In the genomic region with DNA sequence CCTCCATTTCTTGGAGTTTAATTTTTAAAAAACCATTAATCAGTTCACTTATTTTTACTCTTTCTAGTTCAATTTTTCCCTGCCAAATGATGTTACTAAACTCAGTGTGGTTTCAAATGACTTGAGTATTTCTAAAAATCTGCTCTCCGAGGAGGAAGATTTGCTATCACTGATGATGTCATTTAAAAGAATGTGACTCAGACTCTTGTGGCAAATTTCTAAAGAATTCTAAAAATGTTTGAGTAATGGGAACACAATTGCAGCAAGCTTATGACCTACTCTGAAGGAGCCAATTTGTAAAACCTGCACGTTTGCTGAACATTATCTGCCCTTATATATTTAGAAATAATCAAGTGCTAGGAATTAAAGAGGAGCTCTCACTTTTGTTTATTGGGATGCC, we compare ENCODE assay signal across 1 cellular context.
A peak's percentile ranks its signal among the peaks of the same experiment; 100 is the strongest.
TF ChIP-seq lines count a peak whose summit lies in the region.

No MANE protein-coding gene starts in this region.

TF ChIP-seq in HEK293, 187 proteins besides CTCF, POLR2A, EP300 and RAD21 (continued from another document and continues in another):
- TF ChIP-seq, protein P1, sequence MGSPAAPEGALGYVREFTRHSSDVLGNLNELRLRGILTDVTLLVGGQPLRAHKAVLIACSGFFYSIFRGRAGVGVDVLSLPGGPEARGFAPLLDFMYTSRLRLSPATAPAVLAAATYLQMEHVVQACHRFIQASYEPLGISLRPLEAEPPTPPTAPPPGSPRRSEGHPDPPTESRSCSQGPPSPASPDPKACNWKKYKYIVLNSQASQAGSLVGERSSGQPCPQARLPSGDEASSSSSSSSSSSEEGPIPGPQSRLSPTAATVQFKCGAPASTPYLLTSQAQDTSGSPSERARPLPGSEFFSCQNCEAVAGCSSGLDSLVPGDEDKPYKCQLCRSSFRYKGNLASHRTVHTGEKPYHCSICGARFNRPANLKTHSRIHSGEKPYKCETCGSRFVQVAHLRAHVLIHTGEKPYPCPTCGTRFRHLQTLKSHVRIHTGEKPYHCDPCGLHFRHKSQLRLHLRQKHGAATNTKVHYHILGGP (tag by site-specific recombination; IDR thresholded peaks at IDR 0.05), result no peak
- TF ChIP-seq, protein P2, sequence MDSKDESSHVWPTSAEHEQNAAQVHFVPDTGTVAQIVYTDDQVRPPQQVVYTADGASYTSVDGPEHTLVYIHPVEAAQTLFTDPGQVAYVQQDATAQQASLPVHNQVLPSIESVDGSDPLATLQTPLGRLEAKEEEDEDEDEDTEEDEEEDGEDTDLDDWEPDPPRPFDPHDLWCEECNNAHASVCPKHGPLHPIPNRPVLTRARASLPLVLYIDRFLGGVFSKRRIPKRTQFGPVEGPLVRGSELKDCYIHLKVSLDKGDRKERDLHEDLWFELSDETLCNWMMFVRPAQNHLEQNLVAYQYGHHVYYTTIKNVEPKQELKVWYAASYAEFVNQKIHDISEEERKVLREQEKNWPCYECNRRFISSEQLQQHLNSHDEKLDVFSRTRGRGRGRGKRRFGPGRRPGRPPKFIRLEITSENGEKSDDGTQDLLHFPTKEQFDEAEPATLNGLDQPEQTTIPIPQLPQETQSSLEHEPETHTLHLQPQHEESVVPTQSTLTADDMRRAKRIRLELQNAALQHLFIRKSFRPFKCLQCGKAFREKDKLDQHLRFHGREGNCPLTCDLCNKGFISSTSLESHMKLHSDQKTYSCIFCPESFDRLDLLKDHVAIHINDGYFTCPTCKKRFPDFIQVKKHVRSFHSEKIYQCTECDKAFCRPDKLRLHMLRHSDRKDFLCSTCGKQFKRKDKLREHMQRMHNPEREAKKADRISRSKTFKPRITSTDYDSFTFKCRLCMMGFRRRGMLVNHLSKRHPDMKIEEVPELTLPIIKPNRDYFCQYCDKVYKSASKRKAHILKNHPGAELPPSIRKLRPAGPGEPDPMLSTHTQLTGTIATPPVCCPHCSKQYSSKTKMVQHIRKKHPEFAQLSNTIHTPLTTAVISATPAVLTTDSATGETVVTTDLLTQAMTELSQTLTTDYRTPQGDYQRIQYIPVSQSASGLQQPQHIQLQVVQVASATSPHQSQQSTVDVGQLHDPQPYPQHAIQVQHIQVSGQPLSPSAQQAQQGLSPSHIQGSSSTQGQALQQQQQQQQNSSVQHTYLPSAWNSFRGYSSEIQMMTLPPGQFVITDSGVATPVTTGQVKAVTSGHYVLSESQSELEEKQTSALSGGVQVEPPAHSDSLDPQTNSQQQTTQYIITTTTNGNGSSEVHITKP (tag by site-specific recombination; IDR thresholded peaks at IDR 0.05), result no peak
- TF ChIP-seq, protein P3, sequence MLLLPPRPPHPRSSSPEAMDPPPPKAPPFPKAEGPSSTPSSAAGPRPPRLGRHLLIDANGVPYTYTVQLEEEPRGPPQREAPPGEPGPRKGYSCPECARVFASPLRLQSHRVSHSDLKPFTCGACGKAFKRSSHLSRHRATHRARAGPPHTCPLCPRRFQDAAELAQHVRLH (tag by site-specific recombination; IDR thresholded peaks at IDR 0.05), result no peak
- TF ChIP-seq ZFP41 (tag by site-specific recombination; IDR thresholded peaks at IDR 0.05; ENCODE audit: borderline replicate concordance), result no peak
- TF ChIP-seq ZNF292 (tag by site-specific recombination; IDR thresholded peaks at IDR 0.05; ENCODE audit: borderline replicate concordance, low read depth), result no peak
- no peak for TF ChIP-seq ZNF391 (tag by site-specific recombination; IDR thresholded peaks at IDR 0.05; ENCODE audit: borderline replicate concordance, low read depth)
- TF ChIP-seq ZXDB (tag by site-specific recombination; IDR thresholded peaks at IDR 0.05), result no peak
- TF ChIP-seq EGR2 (tag by site-specific recombination; IDR thresholded peaks at IDR 0.05; ENCODE audit: low read depth), result no peak
- TF ChIP-seq ZNF624 (tag by site-specific recombination; IDR thresholded peaks at IDR 0.05), result no peak
- no peak for TF ChIP-seq ZSCAN30 (tag by site-specific recombination; IDR thresholded peaks at IDR 0.05)
- TF ChIP-seq ZBTB21 (tag by site-specific recombination; IDR thresholded peaks at IDR 0.05), result peak; percentile 85
- peak; percentile 32; the same call in 1 of the 2 replicates for TF ChIP-seq ZNF660 (tag by site-specific recombination; IDR thresholded peaks at IDR 0.05)
- TF ChIP-seq ZNF530 (tag by site-specific recombination; IDR thresholded peaks at IDR 0.05; ENCODE audit: low read depth), result no peak
- TF ChIP-seq HOXA7 (CRISPR knock-in tag; IDR thresholded peaks at IDR 0.05; ENCODE audit: borderline replicate concordance), result no peak
- TF ChIP-seq, protein P4, sequence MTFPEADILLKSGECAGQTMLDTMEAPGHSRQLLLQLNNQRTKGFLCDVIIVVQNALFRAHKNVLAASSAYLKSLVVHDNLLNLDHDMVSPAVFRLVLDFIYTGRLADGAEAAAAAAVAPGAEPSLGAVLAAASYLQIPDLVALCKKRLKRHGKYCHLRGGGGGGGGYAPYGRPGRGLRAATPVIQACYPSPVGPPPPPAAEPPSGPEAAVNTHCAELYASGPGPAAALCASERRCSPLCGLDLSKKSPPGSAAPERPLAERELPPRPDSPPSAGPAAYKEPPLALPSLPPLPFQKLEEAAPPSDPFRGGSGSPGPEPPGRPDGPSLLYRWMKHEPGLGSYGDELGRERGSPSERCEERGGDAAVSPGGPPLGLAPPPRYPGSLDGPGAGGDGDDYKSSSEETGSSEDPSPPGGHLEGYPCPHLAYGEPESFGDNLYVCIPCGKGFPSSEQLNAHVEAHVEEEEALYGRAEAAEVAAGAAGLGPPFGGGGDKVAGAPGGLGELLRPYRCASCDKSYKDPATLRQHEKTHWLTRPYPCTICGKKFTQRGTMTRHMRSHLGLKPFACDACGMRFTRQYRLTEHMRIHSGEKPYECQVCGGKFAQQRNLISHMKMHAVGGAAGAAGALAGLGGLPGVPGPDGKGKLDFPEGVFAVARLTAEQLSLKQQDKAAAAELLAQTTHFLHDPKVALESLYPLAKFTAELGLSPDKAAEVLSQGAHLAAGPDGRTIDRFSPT (tag by site-specific recombination; IDR thresholded peaks at IDR 0.05), result peak; percentile 71
- TF ChIP-seq ZNF10 (tag by site-specific recombination; IDR thresholded peaks at IDR 0.05), result no peak
- no peak for TF ChIP-seq KLF7 (tag by site-specific recombination; IDR thresholded peaks at IDR 0.05; ENCODE audit: borderline replicate concordance)
- TF ChIP-seq, protein P5, sequence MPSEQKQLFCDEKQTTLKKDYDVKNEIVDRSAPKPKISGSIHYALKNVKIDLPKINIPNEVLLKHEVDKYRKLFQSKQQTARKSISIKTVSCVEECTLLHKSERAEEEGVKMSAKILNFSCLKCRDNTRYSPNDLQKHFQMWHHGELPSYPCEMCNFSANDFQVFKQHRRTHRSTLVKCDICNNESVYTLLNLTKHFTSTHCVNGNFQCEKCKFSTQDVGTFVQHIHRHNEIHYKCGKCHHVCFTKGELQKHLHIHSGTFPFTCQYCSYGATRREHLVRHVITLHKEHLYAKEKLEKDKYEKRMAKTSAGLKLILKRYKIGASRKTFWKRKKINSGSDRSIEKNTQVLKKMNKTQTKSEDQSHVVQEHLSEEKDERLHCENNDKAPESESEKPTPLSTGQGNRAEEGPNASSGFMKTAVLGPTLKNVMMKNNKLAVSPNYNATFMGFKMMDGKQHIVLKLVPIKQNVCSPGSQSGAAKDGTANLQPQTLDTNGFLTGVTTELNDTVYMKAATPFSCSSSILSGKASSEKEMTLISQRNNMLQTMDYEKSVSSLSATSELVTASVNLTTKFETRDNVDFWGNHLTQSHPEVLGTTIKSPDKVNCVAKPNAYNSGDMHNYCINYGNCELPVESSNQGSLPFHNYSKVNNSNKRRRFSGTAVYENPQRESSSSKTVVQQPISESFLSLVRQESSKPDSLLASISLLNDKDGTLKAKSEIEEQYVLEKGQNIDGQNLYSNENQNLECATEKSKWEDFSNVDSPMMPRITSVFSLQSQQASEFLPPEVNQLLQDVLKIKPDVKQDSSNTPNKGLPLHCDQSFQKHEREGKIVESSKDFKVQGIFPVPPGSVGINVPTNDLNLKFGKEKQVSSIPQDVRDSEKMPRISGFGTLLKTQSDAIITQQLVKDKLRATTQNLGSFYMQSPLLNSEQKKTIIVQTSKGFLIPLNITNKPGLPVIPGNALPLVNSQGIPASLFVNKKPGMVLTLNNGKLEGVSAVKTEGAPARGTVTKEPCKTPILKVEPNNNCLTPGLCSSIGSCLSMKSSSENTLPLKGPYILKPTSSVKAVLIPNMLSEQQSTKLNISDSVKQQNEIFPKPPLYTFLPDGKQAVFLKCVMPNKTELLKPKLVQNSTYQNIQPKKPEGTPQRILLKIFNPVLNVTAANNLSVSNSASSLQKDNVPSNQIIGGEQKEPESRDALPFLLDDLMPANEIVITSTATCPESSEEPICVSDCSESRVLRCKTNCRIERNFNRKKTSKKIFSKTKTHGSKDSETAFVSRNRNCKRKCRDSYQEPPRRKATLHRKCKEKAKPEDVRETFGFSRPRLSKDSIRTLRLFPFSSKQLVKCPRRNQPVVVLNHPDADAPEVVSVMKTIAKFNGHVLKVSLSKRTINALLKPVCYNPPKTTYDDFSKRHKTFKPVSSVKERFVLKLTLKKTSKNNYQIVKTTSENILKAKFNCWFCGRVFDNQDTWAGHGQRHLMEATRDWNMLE (tag by site-specific recombination; conservative IDR thresholded peaks at IDR 0.05; ENCODE audit: low read depth), result no peak
- TF ChIP-seq KLF1 (tag by site-specific recombination; IDR thresholded peaks at IDR 0.05), result no peak
- TF ChIP-seq ZNF473 (tag by site-specific recombination; IDR thresholded peaks at IDR 0.05), result no peak
- TF ChIP-seq FEZF1 (tag by site-specific recombination; IDR thresholded peaks at IDR 0.05), result no peak
- no peak for TF ChIP-seq ZNF114 (tag by site-specific recombination; IDR thresholded peaks at IDR 0.05)
- no peak for TF ChIP-seq ZNF843 (tag by site-specific recombination; IDR thresholded peaks at IDR 0.05)
- TF ChIP-seq, protein P6, sequence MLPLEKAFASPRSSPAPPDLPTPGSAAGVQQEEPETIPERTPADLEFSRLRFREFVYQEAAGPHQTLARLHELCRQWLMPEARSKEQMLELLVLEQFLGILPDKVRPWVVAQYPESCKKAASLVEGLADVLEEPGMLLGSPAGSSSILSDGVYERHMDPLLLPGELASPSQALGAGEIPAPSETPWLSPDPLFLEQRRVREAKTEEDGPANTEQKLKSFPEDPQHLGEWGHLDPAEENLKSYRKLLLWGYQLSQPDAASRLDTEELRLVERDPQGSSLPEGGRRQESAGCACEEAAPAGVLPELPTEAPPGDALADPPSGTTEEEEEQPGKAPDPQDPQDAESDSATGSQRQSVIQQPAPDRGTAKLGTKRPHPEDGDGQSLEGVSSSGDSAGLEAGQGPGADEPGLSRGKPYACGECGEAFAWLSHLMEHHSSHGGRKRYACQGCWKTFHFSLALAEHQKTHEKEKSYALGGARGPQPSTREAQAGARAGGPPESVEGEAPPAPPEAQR (tag by site-specific recombination; IDR thresholded peaks at IDR 0.05), result no peak
- no peak for TF ChIP-seq BCL11B (tag by site-specific recombination; IDR thresholded peaks at IDR 0.05; ENCODE audit: low read depth)
- no peak for TF ChIP-seq ZNF837 (tag by site-specific recombination; IDR thresholded peaks at IDR 0.05)
- TF ChIP-seq, protein P7, sequence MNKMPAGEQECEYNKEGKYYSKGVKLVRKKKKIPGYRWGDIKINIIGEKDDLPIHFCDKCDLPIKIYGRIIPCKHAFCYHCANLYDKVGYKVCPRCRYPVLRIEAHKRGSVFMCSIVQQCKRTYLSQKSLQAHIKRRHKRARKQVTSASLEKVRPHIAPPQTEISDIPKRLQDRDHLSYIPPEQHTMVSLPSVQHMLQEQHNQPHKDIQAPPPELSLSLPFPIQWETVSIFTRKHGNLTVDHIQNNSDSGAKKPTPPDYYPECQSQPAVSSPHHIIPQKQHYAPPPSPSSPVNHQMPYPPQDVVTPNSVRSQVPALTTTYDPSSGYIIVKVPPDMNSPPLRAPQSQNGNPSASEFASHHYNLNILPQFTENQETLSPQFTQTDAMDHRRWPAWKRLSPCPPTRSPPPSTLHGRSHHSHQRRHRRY (tag by site-specific recombination; IDR thresholded peaks at IDR 0.05), result no peak
- TF ChIP-seq, protein P8, sequence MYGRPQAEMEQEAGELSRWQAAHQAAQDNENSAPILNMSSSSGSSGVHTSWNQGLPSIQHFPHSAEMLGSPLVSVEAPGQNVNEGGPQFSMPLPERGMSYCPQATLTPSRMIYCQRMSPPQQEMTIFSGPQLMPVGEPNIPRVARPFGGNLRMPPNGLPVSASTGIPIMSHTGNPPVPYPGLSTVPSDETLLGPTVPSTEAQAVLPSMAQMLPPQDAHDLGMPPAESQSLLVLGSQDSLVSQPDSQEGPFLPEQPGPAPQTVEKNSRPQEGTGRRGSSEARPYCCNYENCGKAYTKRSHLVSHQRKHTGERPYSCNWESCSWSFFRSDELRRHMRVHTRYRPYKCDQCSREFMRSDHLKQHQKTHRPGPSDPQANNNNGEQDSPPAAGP (tag by site-specific recombination; IDR thresholded peaks at IDR 0.05), result no peak
- TF ChIP-seq ZNF16 (tag by site-specific recombination; IDR thresholded peaks at IDR 0.05; ENCODE audit: low read depth), result no peak
- no peak for TF ChIP-seq ZFP3 (tag by site-specific recombination; IDR thresholded peaks at IDR 0.05; ENCODE audit: low read depth)
- TF ChIP-seq, protein P9, sequence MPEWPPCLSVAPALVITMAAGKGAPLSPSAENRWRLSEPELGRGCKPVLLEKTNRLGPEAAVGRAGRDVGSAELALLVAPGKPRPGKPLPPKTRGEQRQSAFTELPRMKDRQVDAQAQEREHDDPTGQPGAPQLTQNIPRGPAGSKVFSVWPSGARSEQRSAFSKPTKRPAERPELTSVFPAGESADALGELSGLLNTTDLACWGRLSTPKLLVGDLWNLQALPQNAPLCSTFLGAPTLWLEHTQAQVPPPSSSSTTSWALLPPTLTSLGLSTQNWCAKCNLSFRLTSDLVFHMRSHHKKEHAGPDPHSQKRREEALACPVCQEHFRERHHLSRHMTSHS (tag by site-specific recombination; IDR thresholded peaks at IDR 0.05), result no peak
- no peak for TF ChIP-seq ZNF132 (tag by site-specific recombination; IDR thresholded peaks at IDR 0.05; ENCODE audit: borderline replicate concordance)
- no peak for TF ChIP-seq ZNF311 (tag by site-specific recombination; IDR thresholded peaks at IDR 0.05; ENCODE audit: borderline replicate concordance)
- TF ChIP-seq MEIS1 (CRISPR knock-in tag; IDR thresholded peaks at IDR 0.05; ENCODE audit: borderline replicate concordance), result no peak
- TF ChIP-seq, protein P10, sequence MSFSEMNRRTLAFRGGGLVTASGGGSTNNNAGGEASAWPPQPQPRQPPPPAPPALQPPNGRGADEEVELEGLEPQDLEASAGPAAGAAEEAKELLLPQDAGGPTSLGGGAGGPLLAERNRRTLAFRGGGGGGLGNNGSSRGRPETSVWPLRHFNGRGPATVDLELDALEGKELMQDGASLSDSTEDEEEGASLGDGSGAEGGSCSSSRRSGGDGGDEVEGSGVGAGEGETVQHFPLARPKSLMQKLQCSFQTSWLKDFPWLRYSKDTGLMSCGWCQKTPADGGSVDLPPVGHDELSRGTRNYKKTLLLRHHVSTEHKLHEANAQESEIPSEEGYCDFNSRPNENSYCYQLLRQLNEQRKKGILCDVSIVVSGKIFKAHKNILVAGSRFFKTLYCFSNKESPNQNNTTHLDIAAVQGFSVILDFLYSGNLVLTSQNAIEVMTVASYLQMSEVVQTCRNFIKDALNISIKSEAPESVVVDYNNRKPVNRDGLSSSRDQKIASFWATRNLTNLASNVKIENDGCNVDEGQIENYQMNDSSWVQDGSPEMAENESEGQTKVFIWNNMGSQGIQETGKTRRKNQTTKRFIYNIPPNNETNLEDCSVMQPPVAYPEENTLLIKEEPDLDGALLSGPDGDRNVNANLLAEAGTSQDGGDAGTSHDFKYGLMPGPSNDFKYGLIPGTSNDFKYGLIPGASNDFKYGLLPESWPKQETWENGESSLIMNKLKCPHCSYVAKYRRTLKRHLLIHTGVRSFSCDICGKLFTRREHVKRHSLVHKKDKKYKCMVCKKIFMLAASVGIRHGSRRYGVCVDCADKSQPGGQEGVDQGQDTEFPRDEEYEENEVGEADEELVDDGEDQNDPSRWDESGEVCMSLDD (tag by site-specific recombination; IDR thresholded peaks at IDR 0.05), result no peak
- no peak for TF ChIP-seq SETDB1 (IDR thresholded peaks at IDR 0.05; ENCODE audit: insufficient read length, low read length)
- no peak for TF ChIP-seq ZNF416 (tag by site-specific recombination; IDR thresholded peaks at IDR 0.05)
- peak; percentile 27; the same call in 1 of the 2 replicates for TF ChIP-seq SP7 (tag by site-specific recombination; IDR thresholded peaks at IDR 0.05)
- no peak for TF ChIP-seq ZNF248 (tag by site-specific recombination; IDR thresholded peaks at IDR 0.05)
